In genomic region chr18:5266721-5267120, GRCh38 we compare ENCODE assay signal across 24 cellular contexts. TPM values are rescaled to one million over a fixed set of nuclear protein-coding genes. Genes with fewer than 3 reads are reported as not detected.
DNase-seq lines count a peak whose midpoint lies in the region; ATAC-seq, FAIRE-seq and TF ChIP-seq lines count a peak whose summit lies in the region.
"Had no signal": no experiment of that assay in that cellular context is flagged by ENCODE, and none has a peak within 500 bp of the region (broad histone marks: within the 10 kb centered on the region; RNA-seq: fewer than 3 reads in every experiment).

No MANE protein-coding gene starts in this region.

- BruUV-seq in HepG2 (replicated peaks; lab: Mats Ljungman, UMichigan) (no TSS peak), K562 (replicated peaks; lab: Mats Ljungman, UMichigan) (no TSS peak)

- TF ChIP-seq EP300 in HepG2 (IDR thresholded peaks at IDR 0.05; ENCODE audit: low read depth in 2 of 2, low read length in 2 of 2) (no peak), HepG2 (CRISPR knock-in tag; IDR thresholded peaks at IDR 0.05; ENCODE audit: borderline replicate concordance) (no peak), K562 (IDR thresholded peaks at IDR 0.05; ENCODE audit: low read length) (no peak)

- no peaks in the 10 kb centered on the region for H3K9me1 ChIP-seq in K562 (ENCODE audit: control insufficient read depth, insufficient read depth, low read length)

- no peak for DNase-seq in HepG2 (ENCODE audit: low spot score)
- no peak for DNase-seq in right lobe of liver
- no peak for DNase-seq in K562 (ENCODE audit: extremely low read depth in 1 of 4, low spot score in 3 of 4)
- no peak for DNase-seq in KBM-7
- no peak for DNase-seq in anterior cingulate cortex (lab: John Stamatoyannopoulos, UW)
- DNase-seq: ACHN; BE2C; C1 segment of cervical spinal cord; CD4-positive, alpha-beta memory T cell; CD4-positive, CD25-positive, alpha-beta regulatory T cell; CD8-positive, alpha-beta memory T cell; COR-L47; DMS 273 treated with DMSO at 0.1 percent for 48 hours; DMS153; DMS53; DMS79; DND-41; EL; GDM1 had no signal

- no peak for TF ChIP-seq POLR2A in HepG2 (IDR thresholded peaks at IDR 0.05; ENCODE audit: insufficient read depth in 1 of 2, low read depth in 2 of 2, low read length in 2 of 2)
- TF ChIP-seq POLR2A in right lobe of liver (IDR thresholded peaks at IDR 0.05): no peak
- no peak for TF ChIP-seq POLR2A in K562 (conservative IDR thresholded peaks at IDR 0.05)

- no peak overlapping the region for H3K4me3 ChIP-seq in HepG2 (replicated peaks in 1 of 3; ENCODE audit: insufficient read depth in 1 of 3, low read depth in 2 of 3, low read length in 3 of 3)
- no peak overlapping the region for H3K4me3 ChIP-seq in right lobe of liver
- H3K4me3 ChIP-seq in K562: no peak overlapping the region
- H3K4me3 ChIP-seq: BLaER1, GM12878 had no signal

- intact Hi-C loops in HepG2 (cut with micrococcal nuclease; ENCODE audit: unreplicated experiment): no loop called here
- intact Hi-C loops in right lobe of liver (cut with DNase I): no loop called here
- intact Hi-C loops in K562 (cut with micrococcal nuclease): no loop called here

- H3K4me1 ChIP-seq in HepG2 (ENCODE audit: insufficient read depth, low read length) (no peaks in the 10 kb centered on the region), right lobe of liver (no peaks in the 10 kb centered on the region), K562 (replicated peaks in 1 of 2; ENCODE audit: control insufficient read depth in 2 of 2, insufficient read depth in 2 of 2, low read length in 2 of 2) (no peaks in the 10 kb centered on the region)
- H3K4me1 ChIP-seq: BE2C, BLaER1 had no signal

- CTCF ChIA-PET in HepG2 (lab: Yijun Ruan, JAX; ENCODE audit: low intra/inter-chr PET ratio, low total read pairs): no interaction called here
- CTCF ChIA-PET in K562 (lab: Yijun Ruan, JAX; ENCODE audit: low intra/inter-chr PET ratio): no interaction called here

- ATAC-seq in HepG2: no peak
- no peak for ATAC-seq in right lobe of liver
- ATAC-seq in K562: no peak
- ATAC-seq: GM12878 had no signal

- no peak for TF ChIP-seq CTCF in HepG2 (CRISPR knock-in tag; IDR thresholded peaks at IDR 0.05)
- TF ChIP-seq CTCF in right lobe of liver (IDR thresholded peaks at IDR 0.05): no peak
- no peak for TF ChIP-seq CTCF in K562 (IDR thresholded peaks at IDR 0.05 in 2 of 3, conservative IDR thresholded peaks at IDR 0.05 in 1 of 3; ENCODE audit: insufficient read depth in 2 of 3, low read depth in 1 of 3, low read length in 3 of 3)

- H3K27ac ChIP-seq in HepG2 (ENCODE audit: extremely low read length, insufficient read depth, low read length) (no peak overlapping the region), right lobe of liver (no peak overlapping the region), K562 (ENCODE audit: extremely low read depth, low read depth, low read length) (no peak overlapping the region)
- H3K27ac ChIP-seq: 22Rv1, BLaER1 had no signal

- H3K79me2 ChIP-seq in HepG2 (ENCODE audit: insufficient read depth, low read length) (no peaks in the 10 kb centered on the region), K562 (ENCODE audit: control insufficient read depth, insufficient read depth, low read length) (no peaks in the 10 kb centered on the region)

- WGBS in HepG2 (ENCODE audit: low lambda C conversion rate): 3% methylated on average over 3 of the region's 3 CpGs
- 70% methylated on average over 3 of the region's 3 CpGs for WGBS in right lobe of liver (ENCODE audit: insufficient coverage, low coverage, low lambda C conversion rate, missing lambda C conversion rate)
- 0% methylated on average over 3 of the region's 3 CpGs for WGBS in K562 (ENCODE audit: insufficient coverage, low coverage, missing lambda C conversion rate)

- no peak for TF ChIP-seq RAD21 in HepG2 (CRISPR knock-in tag; IDR thresholded peaks at IDR 0.05)
- TF ChIP-seq RAD21 in K562 (CRISPR knock-in tag; conservative IDR thresholded peaks at IDR 0.05 in 1 of 2, IDR thresholded peaks at IDR 0.05 in 1 of 2): no peak

- POLR2A ChIA-PET in HepG2 (lab: Yijun Ruan, JAX): no interaction called here
- POLR2A ChIA-PET in K562 (lab: Yijun Ruan, JAX): interaction anchor here (0.6 kb wide), 1 partner anchor 1187 kb away, joined by 3 read pairs; no protein-coding TSS in a partner anchor

- in situ Hi-C loops in HepG2 (cut with HindIII; ENCODE audit: extremely low pct_ligation_motif_present, low pct_unique_long_range_greater_than_20kb): no loop called here
- in situ Hi-C loops in K562 (cut with MboI): no loop called here
- in situ Hi-C loops in KBM-7 (cut with MboI; ENCODE audit: low pct_unique_long_range_greater_than_20kb, low sequenced_read_pairs): no loop called here

- no peaks in the 10 kb centered on the region for H3K27me3 ChIP-seq in HepG2 (ENCODE audit: control insufficient read depth in 1 of 2, insufficient read depth in 2 of 2, low read length in 2 of 2)
- no peaks in the 10 kb centered on the region for H3K27me3 ChIP-seq in right lobe of liver
- no peaks in the 10 kb centered on the region for H3K27me3 ChIP-seq in K562 (ENCODE audit: control insufficient read depth in 2 of 2, insufficient read depth in 2 of 2, low read length in 2 of 2)
- H3K27me3 ChIP-seq: BE2C, BLaER1 had no signal

- H3K36me3 ChIP-seq in HepG2 (replicated peaks in 1 of 2; ENCODE audit: control insufficient read depth in 1 of 2, insufficient read depth in 2 of 2, low read length in 2 of 2) (no peaks in the 10 kb centered on the region), right lobe of liver (no peaks in the 10 kb centered on the region), K562 (ENCODE audit: control insufficient read depth, insufficient read depth, low read length) (no peaks in the 10 kb centered on the region)
- H3K36me3 ChIP-seq: BE2C, BLaER1 had no signal

- FAIRE-seq in HepG2 (lab: Jason Lieb, UNC) (no peak), K562 (lab: Jason Lieb, UNC) (no peak)
- FAIRE-seq: GM12878, GM12892, GM18507 had no signal

- H2AFZ ChIP-seq in HepG2 (ENCODE audit: low read length): no peak overlapping the region
- H2AFZ ChIP-seq in K562 (ENCODE audit: low read depth, low read length): no peak overlapping the region

- H3K4me2 ChIP-seq in HepG2 (ENCODE audit: low read depth, low read length) (no peak overlapping the region), K562 (ENCODE audit: insufficient read depth, low read length) (no peak overlapping the region)
- H3K4me2 ChIP-seq: BLaER1 had no signal

- no peak overlapping the region for H3K9ac ChIP-seq in HepG2 (ENCODE audit: insufficient read depth, low read depth, low read length)
- H3K9ac ChIP-seq in K562 (ENCODE audit: insufficient read depth in 1 of 2, low read depth in 2 of 2, low read length in 2 of 2): no peak overlapping the region
- H3K9ac ChIP-seq: BLaER1 had no signal

- H3K9me3 ChIP-seq in HepG2 (ENCODE audit: low read length) (no peaks in the 10 kb centered on the region; the same call in 1 of the 2 replicates), right lobe of liver (no peaks in the 10 kb centered on the region), K562 (replicated peaks; ENCODE audit: control insufficient read depth, insufficient read depth, low read depth, low read length) (no peaks in the 10 kb centered on the region)
- H3K9me3 ChIP-seq: BE2C had no signal

- H4K20me1 ChIP-seq in HepG2 (ENCODE audit: insufficient read depth, low read length) (no peaks in the 10 kb centered on the region), K562 (replicated peaks; ENCODE audit: control insufficient read depth, insufficient read depth, low read length) (no peaks in the 10 kb centered on the region)
- H4K20me1 ChIP-seq: BLaER1 had no signal

RNA-seq across cellular contexts. Expression of gene ZBTB14, which starts 28.8 kb away (rescaled TPM):
- 14.4 and 15.9 TPM in 2 replicates for total RNA-seq in HepG2 (2016; rRNA removed; fragmentation: Illumina TruSeq; extraction: Trizol)
- 2.7 and 3.1 TPM in 2 replicates for total RNA-seq in HepG2 (2016; cell fraction: cytosol; rRNA removed; fragmentation: Illumina TruSeq; extraction: Trizol; ENCODE audit: low read depth)
- total RNA-seq in HepG2 (2016; cell fraction: insoluble cytoplasmic fraction; rRNA removed; fragmentation: Illumina TruSeq; extraction: Trizol): 14.2 and 15.0 TPM in 2 replicates
- 10.5 and 11.1 TPM in 2 replicates for total RNA-seq in HepG2 (2016; cell fraction: membrane; rRNA removed; fragmentation: Illumina TruSeq; extraction: Trizol)
- 15.9 and 16.7 TPM in 2 replicates for total RNA-seq in HepG2 (2016; cell fraction: nucleus; rRNA removed; fragmentation: Illumina TruSeq; extraction: Trizol)
- polyA plus RNA-seq in HepG2 (2011; rRNA removed): 5.5 and 8.0 TPM in 2 replicates
- polyA plus RNA-seq in HepG2 (2011; cell fraction: cytosol; rRNA removed): 3.3 and 5.2 TPM in 2 replicates
- 5.2 and 7.5 TPM in 2 replicates for polyA plus RNA-seq in HepG2 (2011; cell fraction: nucleus; rRNA removed)
- 5.4 and 9.0 TPM in 2 replicates for polyA plus RNA-seq in HepG2 (2012)
- 1.7 and 2.0 TPM in 2 replicates for polyA plus RNA-seq in HepG2 (2016; cell fraction: cytosol; fragmentation: Illumina TruSeq; extraction: Trizol; ENCODE audit: low read depth)
- 13.8 and 14.0 TPM in 2 replicates for polyA plus RNA-seq in HepG2 (2016; cell fraction: insoluble cytoplasmic fraction; fragmentation: Illumina TruSeq; extraction: Trizol; ENCODE audit: low read depth)
- 4.6 and 6.3 TPM in 2 replicates for polyA plus RNA-seq in HepG2 (2016; cell fraction: membrane; fragmentation: Illumina TruSeq; extraction: Trizol; ENCODE audit: low read depth)
- polyA plus RNA-seq in HepG2 (2016; cell fraction: nucleus; fragmentation: Illumina TruSeq; extraction: Trizol; ENCODE audit: insufficient read depth, low read depth): 16.1 and 16.5 TPM in 2 replicates
- polyA minus RNA-seq in HepG2 (2011; rRNA and poly(A)+ RNA removed; ENCODE audit: low replicate concordance): 9.7 and 13.9 TPM in 2 replicates
- polyA minus RNA-seq in HepG2 (2011; cell fraction: cytosol; rRNA and poly(A)+ RNA removed): 5.6 and 6.5 TPM in 2 replicates
- 21.5 and 26.5 TPM in 2 replicates for polyA minus RNA-seq in HepG2 (2011; cell fraction: nucleus; rRNA and poly(A)+ RNA removed)
- total RNA-seq in right lobe of liver: 1 to 10 TPM; 4.3 to 7.2 (median 5.9) TPM
- total RNA-seq in K562 (2011; cell fraction: chromatin; rRNA removed; ENCODE audit: low replicate concordance): 9.8 and 23.7 TPM in 2 replicates
- total RNA-seq in K562 (2011; cell fraction: nucleolus; rRNA removed): 11.3 and 13.4 TPM in 2 replicates
- total RNA-seq in K562 (2011; cell fraction: nucleoplasm; rRNA removed): 15.7 and 16.8 TPM in 2 replicates
- total RNA-seq in K562 (2014; rRNA removed): 7.0 and 7.1 TPM in 2 replicates
- total RNA-seq in K562 (2014; rRNA removed; fragmentation: Illumina TruSeq; extraction: Trizol): 9.2 and 9.9 TPM in 2 replicates
- total RNA-seq in K562 (2015; rRNA removed; fragmentation: Illumina TruSeq; extraction: Trizol): 11.0 and 11.7 TPM in 2 replicates
- total RNA-seq in K562 (2021): 8.5 and 9.0 TPM in 2 replicates
- 11.1 and 12.6 TPM in 2 replicates for polyA plus RNA-seq in K562 (2011; rRNA removed)
- polyA plus RNA-seq in K562 (2011; cell fraction: cytosol; rRNA removed): 2.2 and 5.5 TPM in 2 replicates
- 12.8 and 18.0 TPM in 2 replicates for polyA plus RNA-seq in K562 (2011; cell fraction: nucleus; rRNA removed)
- polyA plus RNA-seq in K562 (2012): 5.6 TPM in 2 replicates
- 7.8 and 9.6 TPM in 2 replicates for polyA plus RNA-seq in K562 (2014; fragmentation: Illumina TruSeq; extraction: Trizol)
- polyA plus RNA-seq in K562 (2014; fragmentation: Nextera tagmentation; extraction: Ambion mirVana): 1 to 10 TPM; 2.8 to 3.3 TPM
- polyA plus RNA-seq in K562 (2014; rRNA removed): 6.2 and 7.5 TPM in 2 replicates
- polyA minus RNA-seq in K562 (2011; rRNA and poly(A)+ RNA removed): 14.9 and 21.3 TPM in 2 replicates
- 5.9 and 6.2 TPM in 2 replicates for polyA minus RNA-seq in K562 (2011; cell fraction: cytosol; rRNA and poly(A)+ RNA removed)
- polyA minus RNA-seq in K562 (2011; cell fraction: nucleus; rRNA and poly(A)+ RNA removed): 12.4 and 29.0 TPM in 2 replicates

Comparison
In these comparisons a context has a peak if more than half of its experiments do, and no peak if none do; other contexts are left out.
1. Of the 241 proteins assayed by ChIP-seq in both HepG2 and K562: peak only in HepG2: none; only in K562: MAFG; in both: MAFF and MAFK; in neither: 238.